Comparison of ENCODE assay signal across 1 cellular context in the genomic region with DNA sequence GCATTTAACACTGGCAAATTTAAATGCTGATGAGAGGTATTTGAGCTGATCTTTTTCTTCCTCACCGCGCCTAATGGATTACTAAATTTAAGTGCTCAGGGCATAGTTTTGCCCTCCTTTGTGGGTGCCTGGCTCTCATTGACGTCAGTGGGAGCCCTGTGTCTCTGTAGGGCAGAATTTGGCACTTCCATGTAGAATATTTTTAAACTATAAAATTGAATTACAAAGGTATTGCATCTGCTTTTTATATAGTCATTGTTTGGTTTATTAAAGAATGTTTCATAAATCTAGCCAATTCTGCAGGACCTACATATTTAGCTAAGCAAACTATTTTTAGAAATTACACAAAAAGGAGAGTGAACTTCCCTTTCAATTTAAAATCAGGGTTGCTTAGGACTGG.
TF ChIP-seq lines count a peak whose summit lies in the region.

No MANE protein-coding gene starts in this region.

TF ChIP-seq in IMR-90, 13 proteins besides CTCF, POLR2A, EP300 and RAD21:
- TF ChIP-seq MAFK (IDR thresholded peaks at IDR 0.05; ENCODE audit: low read depth, low read length) = no peak
- TF ChIP-seq, protein P1, sequence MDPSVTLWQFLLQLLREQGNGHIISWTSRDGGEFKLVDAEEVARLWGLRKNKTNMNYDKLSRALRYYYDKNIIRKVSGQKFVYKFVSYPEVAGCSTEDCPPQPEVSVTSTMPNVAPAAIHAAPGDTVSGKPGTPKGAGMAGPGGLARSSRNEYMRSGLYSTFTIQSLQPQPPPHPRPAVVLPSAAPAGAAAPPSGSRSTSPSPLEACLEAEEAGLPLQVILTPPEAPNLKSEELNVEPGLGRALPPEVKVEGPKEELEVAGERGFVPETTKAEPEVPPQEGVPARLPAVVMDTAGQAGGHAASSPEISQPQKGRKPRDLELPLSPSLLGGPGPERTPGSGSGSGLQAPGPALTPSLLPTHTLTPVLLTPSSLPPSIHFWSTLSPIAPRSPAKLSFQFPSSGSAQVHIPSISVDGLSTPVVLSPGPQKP (IDR thresholded peaks at IDR 0.05; ENCODE audit: borderline replicate concordance, low read depth, low read length) = no peak
- TF ChIP-seq BHLHE40 (IDR thresholded peaks at IDR 0.05; ENCODE audit: low read depth, low read length) = no peak
- no peak for TF ChIP-seq RCOR1 (IDR thresholded peaks at IDR 0.05; ENCODE audit: insufficient replicate concordance, low read length)
- no peak for TF ChIP-seq RFX5 (IDR thresholded peaks at IDR 0.05; ENCODE audit: low read depth, low read length)
- TF ChIP-seq SMC3 (IDR thresholded peaks at IDR 0.05; ENCODE audit: low read depth, low read length) = no peak
- TF ChIP-seq NFE2L2 (IDR thresholded peaks at IDR 0.05; ENCODE audit: low read depth, low read length) = no peak
- no peak for TF ChIP-seq MAZ (IDR thresholded peaks at IDR 0.05; ENCODE audit: borderline replicate concordance, low read depth, low read length)
- no peak for TF ChIP-seq CEBPB (IDR thresholded peaks at IDR 0.05; ENCODE audit: low read depth, low read length)
- TF ChIP-seq, protein P2, sequence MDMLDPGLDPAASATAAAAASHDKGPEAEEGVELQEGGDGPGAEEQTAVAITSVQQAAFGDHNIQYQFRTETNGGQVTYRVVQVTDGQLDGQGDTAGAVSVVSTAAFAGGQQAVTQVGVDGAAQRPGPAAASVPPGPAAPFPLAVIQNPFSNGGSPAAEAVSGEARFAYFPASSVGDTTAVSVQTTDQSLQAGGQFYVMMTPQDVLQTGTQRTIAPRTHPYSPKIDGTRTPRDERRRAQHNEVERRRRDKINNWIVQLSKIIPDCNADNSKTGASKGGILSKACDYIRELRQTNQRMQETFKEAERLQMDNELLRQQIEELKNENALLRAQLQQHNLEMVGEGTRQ (IDR thresholded peaks at IDR 0.05; ENCODE audit: low read depth, low read length) = no peak
- no peak for TF ChIP-seq MXI1 (IDR thresholded peaks at IDR 0.05; ENCODE audit: borderline replicate concordance, low read depth, low read length)
- no peak for TF ChIP-seq CHD1 (IDR thresholded peaks at IDR 0.05; ENCODE audit: low read depth, low read length)
- TF ChIP-seq FOS (IDR thresholded peaks at IDR 0.05; ENCODE audit: low read depth, low read length) = no peak
